ENCODE assay signal across 34 cellular contexts in genomic region chr10:16020836-16021235, GRCh38.
"Had no signal": no experiment of that assay in that cellular context is flagged by ENCODE, and none has a peak within 500 bp of the region (broad histone marks: within the 10 kb centered on the region; RNA-seq: fewer than 3 reads in every experiment).

No MANE protein-coding gene starts in this region.

- H3K36me3 ChIP-seq: MG63 had no signal

- H3K4me3 ChIP-seq: MG63 had no signal

- H3K9me3 ChIP-seq: MG63 had no signal

- H3K27ac ChIP-seq: KMS-11 had no signal

- DNase-seq: Karpas-422, Kasumi-1, MG63, MM.1S, MV-4-11, NCI-H1048, NCI-H1092, NCI-H1092 treated with DMSO at 0.1 percent for 48 hours, NCI-H1105, NCI-H1105 treated with DMSO at 0.1 percent for 48 hours, NCI-H1417, NCI-H1417 treated with DMSO at 0.1 percent for 48 hours, NCI-H1436, NCI-H1436 treated with DMSO at 0.1 percent for 48 hours, NCI-H146, NCI-H1694, NCI-H1694 treated with DMSO at 0.1 percent for 48 hours, NCI-H187, NCI-H187 treated with DMSO at 0.1 percent for 48 hours, NCI-H1930, NCI-H2029 treated with DMSO at 0.1 percent for 48 hours, NCI-H2081, NCI-H2081 treated with DMSO at 0.1 percent for 48 hours, NCI-H2107, NCI-H2171, NCI-H2171 treated with DMSO at 0.1 percent for 48 hours, NCI-H2227 treated with DMSO at 0.1 percent for 48 hours, NCI-H226, NCI-H345, NCI-H446, NCI-H446 treated with DMSO at 0.1 percent for 48 hours, NCI-H510A, NCI-H510A treated with DMSO at 0.1 percent for 48 hours had no signal
